14 cellular contexts compared by ENCODE assay signal in the genomic region with DNA sequence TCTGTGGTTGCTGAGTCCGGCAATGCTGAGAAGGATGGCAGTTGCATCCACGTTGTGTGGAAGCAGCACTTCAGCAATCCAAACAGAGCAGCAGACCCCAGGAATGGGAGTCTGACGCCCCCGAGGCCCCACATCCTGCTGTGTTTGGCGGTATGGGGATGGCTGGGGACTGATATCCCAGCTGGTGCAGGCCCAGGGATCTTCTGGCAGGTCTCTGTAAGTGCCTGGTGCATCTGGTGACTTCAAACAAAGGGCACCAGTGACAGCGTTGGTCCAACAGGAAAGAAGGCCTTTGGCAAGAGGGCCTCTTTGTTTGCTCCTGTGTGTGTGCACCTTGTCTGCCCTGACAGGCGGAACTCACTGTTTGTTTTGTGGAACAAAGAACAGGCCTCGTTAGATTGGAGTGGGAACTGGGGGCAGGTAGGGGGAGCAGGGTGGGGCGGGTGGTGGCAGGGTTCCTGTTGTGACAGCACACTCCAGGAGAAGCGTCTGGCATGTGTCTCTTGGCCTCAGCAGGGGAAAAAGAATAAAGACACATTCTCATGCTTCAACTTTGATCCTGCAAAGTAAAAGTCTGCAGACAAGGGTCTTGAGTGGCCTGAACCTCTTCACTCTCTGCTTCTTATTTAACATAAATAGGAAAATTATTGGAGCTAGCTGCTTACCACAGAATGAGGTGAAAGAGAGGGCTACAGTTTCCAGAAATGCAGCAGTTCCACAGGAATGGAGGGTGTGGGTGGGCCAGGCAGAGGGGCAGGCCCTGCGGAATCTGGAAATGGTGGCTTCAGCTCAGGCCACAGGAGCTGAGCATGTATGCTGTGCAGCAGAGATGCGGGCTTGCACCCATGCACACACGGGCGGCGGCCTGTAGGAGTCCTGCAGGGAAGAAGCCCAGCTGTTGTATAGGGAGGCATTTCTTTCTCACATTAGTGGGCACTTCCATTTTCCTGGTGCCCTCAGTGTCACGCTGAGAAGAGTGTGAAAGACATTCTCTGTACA.
DNase-seq lines count a peak whose midpoint lies in the region; TF ChIP-seq lines count a peak whose summit lies in the region.
"Had no signal": no experiment of that assay in that cellular context is flagged by ENCODE, and none has a peak within 500 bp of the region (broad histone marks: within the 10 kb centered on the region; RNA-seq: fewer than 3 reads in every experiment).

No MANE protein-coding gene starts in this region.

- intact Hi-C loops in OCI-LY7 (cut with micrococcal nuclease; ENCODE audit: unreplicated experiment) = no loop called here

- H3K9me3 ChIP-seq in OCI-LY7 (ENCODE audit: low read length) = no peaks in the 10 kb centered on the region

- H2AFZ ChIP-seq in OCI-LY7 (ENCODE audit: low read length) = no peak overlapping the region

- peaks cover 14% of the 10 kb centered on the region for H3K4me1 ChIP-seq in OCI-LY7 (ENCODE audit: insufficient read depth, low read length, poor library complexity, severe bottlenecking)

- H3K27ac Mint-ChIP-seq in nephron = peak overlapping the region; percentile 23 to 53 (median 35)
- H3K27ac Mint-ChIP-seq: activated B cell treated with CpG ODN at 0.5 μM for 24 hours; activated T-helper 17 cell treated with anti-CD3 and anti-CD28 coated beads, Interleukin-2, amount 50 U/mL, for 72 hours; HFFc6; immature natural killer cell had no signal

- no peaks in the 10 kb centered on the region for H4K20me1 ChIP-seq in OCI-LY7 (ENCODE audit: insufficient read depth, low read length)

- peaks cover 42% of the 10 kb centered on the region for H3K4me1 Mint-ChIP-seq in nephron
- H3K4me1 Mint-ChIP-seq: immature natural killer cell had no signal

- DNase-seq in DMS53 (lab: John Stamatoyannopoulos, UW) = peak; percentile 98
- peak; percentile 87 to 96 for DNase-seq in NCI-H2081 (lab: John Stamatoyannopoulos, UW)
- peak; percentile 83 to 89 for DNase-seq in dermis microvascular lymphatic vessel endothelial cell (ENCODE audit: low read depth in 2 of 2)
- DNase-seq in EL = no peak
- DNase-seq in OCI-LY7 (ENCODE audit: low spot score) = no peak
- DNase-seq in germinal center (ENCODE audit: low spot score) = no peak
- DNase-seq in HPDE6-E6E7 (ENCODE audit: extremely low spot score) = no peak
- DNase-seq: activated B cell treated with CpG ODN at 0.5 μM for 24 hours; HFFc6; immature natural killer cell; stimulated activated CD4-positive, alpha-beta T cell treated with anti-CD3 and anti-CD28 coated beads, Interleukin-4, amount 100 ng/mL, for 4 hours had no signal

- H3K4me3 Mint-ChIP-seq in nephron = no peak overlapping the region
- H3K4me3 Mint-ChIP-seq: activated B cell treated with CpG ODN at 0.5 μM for 24 hours; activated T-helper 17 cell treated with anti-CD3 and anti-CD28 coated beads, Interleukin-2, amount 50 U/mL, for 72 hours; HFFc6; immature natural killer cell had no signal

- no peaks in the 10 kb centered on the region for H3K36me3 Mint-ChIP-seq in nephron (ENCODE audit: low read depth)
- H3K36me3 Mint-ChIP-seq: immature natural killer cell had no signal

- CTCF ChIA-PET in OCI-LY7 (lab: Charles Lee; ENCODE audit: unreplicated experiment) = no interaction called here

- no peak overlapping the region for H3K27ac ChIP-seq in OCI-LY7 (ENCODE audit: low read depth, low read length, poor library complexity, severe bottlenecking)
- H3K27ac ChIP-seq: RWPE1 had no signal

- no peak overlapping the region for H3K4me2 ChIP-seq in OCI-LY7 (ENCODE audit: low read length)

- POLR2A ChIA-PET in OCI-LY7 (lab: Charles Lee) = interaction anchor here (0.7 kb wide), 1 partner anchor 1529 kb away, joined by 4 read pairs; no protein-coding TSS in a partner anchor

- H3K36me3 ChIP-seq in OCI-LY7 (ENCODE audit: insufficient read depth, low read length) = no peaks in the 10 kb centered on the region

- H3K9me2 ChIP-seq in OCI-LY7 (ENCODE audit: insufficient read depth, low read length) = no peaks in the 10 kb centered on the region

- H3K4me3 ChIP-seq in OCI-LY7 (ENCODE audit: low read depth, low read length, poor library complexity, severe bottlenecking) = no peak overlapping the region

- no peaks in the 10 kb centered on the region for H3K9me3 Mint-ChIP-seq in nephron
- H3K9me3 Mint-ChIP-seq: activated B cell treated with CpG ODN at 0.5 μM for 24 hours; activated T-helper 17 cell treated with anti-CD3 and anti-CD28 coated beads, Interleukin-2, amount 50 U/mL, for 72 hours; HFFc6; immature natural killer cell had no signal

- no peaks in the 10 kb centered on the region for H3K79me2 ChIP-seq in OCI-LY7 (ENCODE audit: insufficient read depth, low read depth, low read length)

- no peaks in the 10 kb centered on the region for H3K27me3 Mint-ChIP-seq in nephron (ENCODE audit: low read depth)
- H3K27me3 Mint-ChIP-seq: activated B cell treated with CpG ODN at 0.5 μM for 24 hours had no signal

- BruUV-seq in OCI-LY7 (replicated peaks; lab: Mats Ljungman, UMichigan) = no TSS peak

- TF ChIP-seq CTCF in nephron (IDR thresholded peaks at IDR 0.05; ENCODE audit: unreplicated experiment in 3 of 3) = no peak
- TF ChIP-seq CTCF in OCI-LY7 (conservative IDR thresholded peaks at IDR 0.05; ENCODE audit: low read length) = no peak

Comparison
In these comparisons a context has a peak if more than half of its experiments do, and no peak if none do; other contexts are left out.
1. DNase-seq: peak in DMS53 (single experiment), NCI-H2081 (2 of 2) and dermis microvascular lymphatic vessel endothelial cell (2 of 2); none in EL (single experiment), OCI-LY7 (single experiment), germinal center (single experiment) and HPDE6-E6E7 (single experiment).